In the genomic region with DNA sequence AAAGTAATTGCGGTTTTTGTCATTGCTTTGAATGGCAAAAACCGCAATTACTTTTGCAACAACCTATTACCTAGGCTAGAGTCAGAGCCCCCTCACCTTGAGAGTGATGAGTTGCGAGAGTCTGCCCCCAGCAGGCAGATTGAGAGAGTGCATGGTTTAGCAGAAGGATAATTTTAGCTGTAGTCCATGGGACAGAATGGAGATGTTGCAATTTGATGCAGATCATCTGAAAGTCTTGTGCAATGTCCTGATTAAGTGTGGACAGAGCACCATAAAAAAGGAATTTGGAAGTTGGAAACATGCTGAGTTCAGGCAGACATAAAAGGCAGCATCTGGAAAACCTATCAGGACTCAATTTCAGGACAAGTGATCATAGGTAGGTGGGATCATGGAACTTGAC, we compare ENCODE assay signal across 1 cellular context.
A peak's percentile ranks its signal among the peaks of the same experiment; 100 is the strongest.
TF ChIP-seq lines count a peak whose summit lies in the region.

No MANE protein-coding gene starts in this region.

TF ChIP-seq in K562, 482 proteins besides CTCF, POLR2A, EP300 and RAD21 (continued from another document):
- TF ChIP-seq, protein P1, sequence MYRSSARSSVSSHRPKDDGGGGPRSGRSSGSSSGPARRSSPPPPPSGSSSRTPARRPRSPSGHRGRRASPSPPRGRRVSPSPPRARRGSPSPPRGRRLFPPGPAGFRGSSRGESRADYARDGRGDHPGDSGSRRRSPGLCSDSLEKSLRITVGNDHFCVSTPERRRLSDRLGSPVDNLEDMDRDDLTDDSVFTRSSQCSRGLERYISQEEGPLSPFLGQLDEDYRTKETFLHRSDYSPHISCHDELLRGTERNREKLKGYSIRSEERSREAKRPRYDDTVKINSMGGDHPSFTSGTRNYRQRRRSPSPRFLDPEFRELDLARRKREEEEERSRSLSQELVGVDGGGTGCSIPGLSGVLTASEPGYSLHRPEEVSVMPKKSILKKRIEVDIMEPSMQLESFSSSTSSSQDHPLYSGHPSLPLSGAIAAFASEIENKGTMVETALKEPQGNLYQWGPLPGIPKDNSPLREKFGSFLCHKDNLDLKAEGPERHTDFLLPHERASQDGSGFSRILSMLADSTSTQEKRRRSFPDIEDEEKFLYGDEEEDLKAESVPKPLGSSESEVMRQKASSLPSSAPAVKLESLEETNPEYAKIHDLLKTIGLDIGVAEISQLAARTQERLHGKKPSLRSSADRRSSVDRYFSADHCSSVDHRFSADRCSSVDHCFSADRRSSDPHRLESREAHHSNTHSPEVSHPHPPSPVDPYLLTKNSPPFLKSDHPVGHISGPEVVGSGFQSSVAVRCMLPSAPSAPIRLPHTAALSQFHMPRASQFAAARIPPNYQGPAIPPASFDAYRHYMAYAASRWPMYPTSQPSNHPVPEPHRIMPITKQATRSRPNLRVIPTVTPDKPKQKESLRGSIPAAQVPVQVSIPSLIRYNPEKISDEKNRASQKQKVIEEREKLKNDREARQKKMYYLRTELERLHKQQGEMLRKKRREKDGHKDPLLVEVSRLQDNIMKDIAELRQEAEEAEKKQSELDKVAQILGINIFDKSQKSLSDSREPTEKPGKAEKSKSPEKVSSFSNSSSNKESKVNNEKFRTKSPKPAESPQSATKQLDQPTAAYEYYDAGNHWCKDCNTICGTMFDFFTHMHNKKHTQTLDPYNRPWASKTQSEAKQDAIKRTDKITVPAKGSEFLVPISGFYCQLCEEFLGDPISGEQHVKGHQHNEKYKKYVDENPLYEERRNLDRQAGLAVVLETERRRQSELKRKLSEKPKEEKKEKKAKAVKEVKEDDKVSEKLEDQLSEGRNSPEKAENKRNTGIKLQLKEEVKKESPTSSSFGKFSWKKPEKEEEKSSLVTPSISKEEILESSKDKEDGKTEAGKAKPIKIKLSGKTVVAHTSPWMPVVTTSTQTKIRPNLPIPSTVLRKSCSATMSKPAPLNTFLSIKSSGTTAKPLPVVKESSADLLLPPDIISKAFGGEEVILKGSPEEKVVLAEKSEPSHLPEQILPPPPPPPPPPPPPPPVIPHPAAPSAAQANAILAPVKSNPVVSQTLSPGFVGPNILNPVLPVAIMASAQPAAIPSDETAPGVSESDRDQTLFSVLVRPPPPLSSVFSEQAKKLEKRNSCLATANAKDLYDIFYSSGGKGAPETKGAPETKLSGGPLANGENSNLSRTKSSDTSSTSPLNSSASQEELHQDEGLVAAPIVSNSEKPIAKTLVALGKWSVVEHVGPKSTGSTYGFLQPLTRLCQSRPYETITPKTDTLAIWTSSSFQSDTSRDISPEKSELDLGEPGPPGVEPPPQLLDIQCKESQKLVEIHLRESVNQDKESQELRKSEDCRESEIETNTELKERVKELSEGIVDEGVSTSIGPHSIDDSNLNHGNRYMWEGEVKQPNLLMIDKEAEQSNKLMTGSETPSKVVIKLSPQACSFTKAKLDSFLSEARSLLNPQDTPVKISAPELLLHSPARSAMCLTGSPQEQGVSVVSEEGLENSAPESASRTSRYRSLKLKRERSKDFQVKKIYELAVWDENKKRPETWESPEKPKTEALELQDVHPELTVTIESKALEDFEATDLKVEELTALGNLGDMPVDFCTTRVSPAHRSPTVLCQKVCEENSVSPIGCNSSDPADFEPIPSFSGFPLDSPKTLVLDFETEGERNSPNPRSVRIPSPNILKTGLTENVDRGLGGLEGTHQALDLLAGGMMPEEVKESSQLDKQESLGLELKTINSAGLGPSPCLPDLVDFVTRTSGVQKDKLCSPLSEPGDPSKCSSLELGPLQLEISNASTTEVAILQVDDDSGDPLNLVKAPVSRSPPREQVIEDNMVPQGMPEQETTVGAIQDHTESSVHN (IDR thresholded peaks at IDR 0.05; ENCODE audit: borderline replicate concordance in 1 of 2, low read depth in 1 of 2) = no peak
- TF ChIP-seq CEBPG (CRISPR knock-in tag; IDR thresholded peaks at IDR 0.05) = no peak
- peak; percentile 34 to 83; a peak in 3 of 4 replicates for TF ChIP-seq CEBPG (tag; conservative IDR thresholded peaks at IDR 0.05 in 1 of 2, IDR thresholded peaks at IDR 0.05 in 1 of 2)
- no peak for TF ChIP-seq ZNF644 (tag; IDR thresholded peaks at IDR 0.05; ENCODE audit: low read depth)
- no peak for TF ChIP-seq ZNF384 (IDR thresholded peaks at IDR 0.05; ENCODE audit: low read depth, low read length)
- peak; percentile 88 for TF ChIP-seq CEBPB (tag; IDR thresholded peaks at IDR 0.05)
- no peak for TF ChIP-seq ESRRA (IDR thresholded peaks at IDR 0.05; ENCODE audit: borderline replicate concordance, low read depth)
- TF ChIP-seq, protein P2, sequence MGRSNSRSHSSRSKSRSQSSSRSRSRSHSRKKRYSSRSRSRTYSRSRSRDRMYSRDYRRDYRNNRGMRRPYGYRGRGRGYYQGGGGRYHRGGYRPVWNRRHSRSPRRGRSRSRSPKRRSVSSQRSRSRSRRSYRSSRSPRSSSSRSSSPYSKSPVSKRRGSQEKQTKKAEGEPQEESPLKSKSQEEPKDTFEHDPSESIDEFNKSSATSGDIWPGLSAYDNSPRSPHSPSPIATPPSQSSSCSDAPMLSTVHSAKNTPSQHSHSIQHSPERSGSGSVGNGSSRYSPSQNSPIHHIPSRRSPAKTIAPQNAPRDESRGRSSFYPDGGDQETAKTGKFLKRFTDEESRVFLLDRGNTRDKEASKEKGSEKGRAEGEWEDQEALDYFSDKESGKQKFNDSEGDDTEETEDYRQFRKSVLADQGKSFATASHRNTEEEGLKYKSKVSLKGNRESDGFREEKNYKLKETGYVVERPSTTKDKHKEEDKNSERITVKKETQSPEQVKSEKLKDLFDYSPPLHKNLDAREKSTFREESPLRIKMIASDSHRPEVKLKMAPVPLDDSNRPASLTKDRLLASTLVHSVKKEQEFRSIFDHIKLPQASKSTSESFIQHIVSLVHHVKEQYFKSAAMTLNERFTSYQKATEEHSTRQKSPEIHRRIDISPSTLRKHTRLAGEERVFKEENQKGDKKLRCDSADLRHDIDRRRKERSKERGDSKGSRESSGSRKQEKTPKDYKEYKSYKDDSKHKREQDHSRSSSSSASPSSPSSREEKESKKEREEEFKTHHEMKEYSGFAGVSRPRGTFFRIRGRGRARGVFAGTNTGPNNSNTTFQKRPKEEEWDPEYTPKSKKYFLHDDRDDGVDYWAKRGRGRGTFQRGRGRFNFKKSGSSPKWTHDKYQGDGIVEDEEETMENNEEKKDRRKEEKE (IDR thresholded peaks at IDR 0.05; ENCODE audit: borderline replicate concordance in 1 of 2, control insufficient read depth in 1 of 2, low read depth in 2 of 2, low read length in 1 of 2) = no peak
- TF ChIP-seq, protein P3, sequence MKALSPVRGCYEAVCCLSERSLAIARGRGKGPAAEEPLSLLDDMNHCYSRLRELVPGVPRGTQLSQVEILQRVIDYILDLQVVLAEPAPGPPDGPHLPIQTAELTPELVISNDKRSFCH (CRISPR knock-in tag; IDR thresholded peaks at IDR 0.05) = no peak
- TF ChIP-seq, protein P3 (tag; IDR thresholded peaks at IDR 0.05) = no peak
- TF ChIP-seq MCM7 (IDR thresholded peaks at IDR 0.05) = no peak
- TF ChIP-seq NRF1 (conservative IDR thresholded peaks at IDR 0.05 in 1 of 2, IDR thresholded peaks at IDR 0.05 in 1 of 2) = no peak
- TF ChIP-seq MAZ (CRISPR knock-in tag; conservative IDR thresholded peaks at IDR 0.05 in 1 of 2, IDR thresholded peaks at IDR 0.05 in 1 of 2) = 0 out of 4 replicates have a peak, but pooled peaks of 1 of the 2 experiments have one; percentile 17
- TF ChIP-seq, protein P4, sequence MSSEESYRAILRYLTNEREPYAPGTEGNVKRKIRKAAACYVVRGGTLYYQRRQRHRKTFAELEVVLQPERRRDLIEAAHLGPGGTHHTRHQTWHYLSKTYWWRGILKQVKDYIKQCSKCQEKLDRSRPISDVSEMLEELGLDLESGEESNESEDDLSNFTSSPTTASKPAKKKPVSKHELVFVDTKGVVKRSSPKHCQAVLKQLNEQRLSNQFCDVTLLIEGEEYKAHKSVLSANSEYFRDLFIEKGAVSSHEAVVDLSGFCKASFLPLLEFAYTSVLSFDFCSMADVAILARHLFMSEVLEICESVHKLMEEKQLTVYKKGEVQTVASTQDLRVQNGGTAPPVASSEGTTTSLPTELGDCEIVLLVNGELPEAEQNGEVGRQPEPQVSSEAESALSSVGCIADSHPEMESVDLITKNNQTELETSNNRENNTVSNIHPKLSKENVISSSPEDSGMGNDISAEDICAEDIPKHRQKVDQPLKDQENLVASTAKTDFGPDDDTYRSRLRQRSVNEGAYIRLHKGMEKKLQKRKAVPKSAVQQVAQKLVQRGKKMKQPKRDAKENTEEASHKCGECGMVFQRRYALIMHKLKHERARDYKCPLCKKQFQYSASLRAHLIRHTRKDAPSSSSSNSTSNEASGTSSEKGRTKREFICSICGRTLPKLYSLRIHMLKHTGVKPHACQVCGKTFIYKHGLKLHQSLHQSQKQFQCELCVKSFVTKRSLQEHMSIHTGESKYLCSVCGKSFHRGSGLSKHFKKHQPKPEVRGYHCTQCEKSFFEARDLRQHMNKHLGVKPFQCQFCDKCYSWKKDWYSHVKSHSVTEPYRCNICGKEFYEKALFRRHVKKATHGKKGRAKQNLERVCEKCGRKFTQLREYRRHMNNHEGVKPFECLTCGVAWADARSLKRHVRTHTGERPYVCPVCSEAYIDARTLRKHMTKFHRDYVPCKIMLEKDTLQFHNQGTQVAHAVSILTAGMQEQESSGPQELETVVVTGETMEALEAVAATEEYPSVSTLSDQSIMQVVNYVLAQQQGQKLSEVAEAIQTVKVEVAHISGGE (CRISPR knock-in tag; IDR thresholded peaks at IDR 0.05) = no peak
